In genomic region chr20:46316984-46317684, GRCh38 we compare ENCODE assay signal across 21 cellular contexts. TPM values are rescaled to one million over a fixed set of nuclear protein-coding genes. Genes with fewer than 3 reads are reported as not detected.
"Had no signal": no experiment of that assay in that cellular context is flagged by ENCODE, and none has a peak within 500 bp of the region (broad histone marks: within the 10 kb centered on the region; RNA-seq: fewer than 3 reads in every experiment).

No MANE protein-coding gene starts in this region.

- DNase-seq: activated B cell treated with CpG ODN at 0.5 μM for 24 hours; activated CD4-positive, alpha-beta T cell treated with anti-CD3 and anti-CD28 coated beads, Interleukin-2, amount 50 U/mL, for 1 hour; activated naive CD4-positive, alpha-beta T cell treated with anti-CD3 and anti-CD28 coated beads, Interleukin-2, amount 50 U/mL, for 16 hours; activated T-cell treated with anti-CD3 and anti-CD28 coated beads for 4 hours; adrenal gland; cortex of kidney; effector CD8-positive, alpha-beta T cell; hippocampal formation; left ventricle myocardium superior; mesenchymal stem cell; nephron progenitor cell; ovary; small intestine had no signal

- H3K27ac ChIP-seq: adrenal gland, epithelial cell of prostate, ovary, stomach, thoracic aorta had no signal

- H3K9me3 ChIP-seq: adrenal gland, ovary, stomach, thoracic aorta had no signal

- H3K4me1 ChIP-seq: adrenal gland had no signal

- H3K27me3 ChIP-seq: ovary had no signal

- H3K36me3 ChIP-seq: adrenal gland, ovary, stomach, thoracic aorta had no signal

- H3K4me3 ChIP-seq: adrenal gland, ovary, stomach, thoracic aorta had no signal

- FAIRE-seq: small intestine, TTC549 had no signal

RNA-seq across cellular contexts. Expression of gene CDH22, which starts 8.8 kb away (rescaled TPM):
- total RNA-seq: activated CD8-positive, alpha-beta memory T cell treated with anti-CD3 and anti-CD28 coated beads for 36 hours; activated T-helper 17 cell treated with anti-CD3 and anti-CD28 coated beads, Interleukin-2, amount 50 U/mL, for 72 hours; kidney epithelial cell; renal cortical epithelial cell; thoracic aorta had no signal
